Comparison of ENCODE assay signal across 8 cellular contexts in the genomic region with DNA sequence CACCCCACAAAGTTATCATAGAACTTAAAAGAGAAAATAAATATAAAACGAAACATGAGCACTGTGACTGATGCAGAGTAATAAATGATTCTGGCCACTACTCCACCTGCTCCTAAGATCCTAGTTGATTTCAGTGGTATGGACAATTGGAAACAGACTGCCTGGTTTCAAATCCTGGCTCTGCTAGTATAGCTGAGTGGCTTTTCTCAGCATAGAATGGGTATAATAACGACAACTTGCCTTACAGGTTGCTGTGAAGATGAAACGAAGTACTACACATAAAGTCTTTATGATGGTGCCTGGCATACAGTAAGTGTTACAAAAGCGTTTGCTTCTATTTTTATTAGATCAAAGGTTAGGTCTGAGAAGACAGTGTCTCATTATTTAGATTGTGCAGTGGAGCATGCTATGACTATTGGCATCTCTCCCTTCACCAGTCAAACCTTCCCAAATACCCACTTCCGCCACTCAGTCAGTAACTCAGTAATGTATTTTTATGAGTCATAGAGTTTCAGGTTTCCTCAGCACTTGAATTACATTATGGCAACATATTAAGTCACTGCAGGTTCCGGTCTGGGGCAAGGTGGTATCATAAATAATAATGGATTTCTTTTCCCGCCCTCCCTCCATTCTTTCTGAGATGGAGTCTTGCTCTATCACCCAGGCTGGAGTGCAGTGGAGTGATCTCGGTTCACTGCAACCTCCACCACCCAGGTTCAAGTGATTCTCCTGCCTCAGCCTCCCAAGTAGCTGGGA. TPM values are rescaled to one million over a fixed set of nuclear protein-coding genes. Genes with fewer than 3 reads are reported as not detected.
DNase-seq lines count a peak whose midpoint lies in the region; ATAC-seq and TF ChIP-seq lines count a peak whose summit lies in the region.

No MANE protein-coding gene starts in this region.

- H3K14ac ChIP-seq in mesenchymal stem cell (ENCODE audit: low read length in 2 of 2), result no peak overlapping the region

- H3K4ac ChIP-seq in mesenchymal stem cell (ENCODE audit: low read depth in 1 of 2, low read length in 2 of 2), result no peak overlapping the region

- no peak overlapping the region for H4K91ac ChIP-seq in mesenchymal stem cell (ENCODE audit: low read length)

- peaks cover 11 to 34% of the 10 kb centered on the region in 2 experiments for H3K36me3 ChIP-seq in mesenchymal stem cell (ENCODE audit: control insufficient read depth in 1 of 2, insufficient read depth in 2 of 2, low read depth in 1 of 2, low read length in 2 of 2)

- peaks cover 22% of the 10 kb centered on the region for H3K4me1 ChIP-seq in mesenchymal stem cell (ENCODE audit: control insufficient read depth, insufficient read depth, low read depth, low read length)

- H3K36me3 Mint-ChIP-seq in activated T-cell treated with anti-CD3 and anti-CD28 coated beads, Interleukin-2, amount 50 U/mL, for 24 hours (ENCODE audit: low read depth), result no peaks in the 10 kb centered on the region

- H3K27me3 Mint-ChIP-seq in activated T-cell treated with anti-CD3 and anti-CD28 coated beads, Interleukin-2, amount 50 U/mL, for 24 hours, result no peaks in the 10 kb centered on the region

- no peak overlapping the region for H2BK15ac ChIP-seq in mesenchymal stem cell (ENCODE audit: low read depth, poor library complexity, severe bottlenecking)

- H3K4me3 ChIP-seq in mesenchymal stem cell (ENCODE audit: insufficient read depth in 1 of 2, low read depth in 1 of 2, low read length in 2 of 2), result no peak overlapping the region

- H3K23ac ChIP-seq in mesenchymal stem cell (ENCODE audit: low read length in 2 of 2), result no peak overlapping the region

- peak; percentile 52 for DNase-seq in AG09319 (ENCODE audit: extremely low read depth, low read depth)
- peak; percentile 98 for DNase-seq in NCI-H2107 treated with DMSO at 0.1 percent for 48 hours (lab: John Stamatoyannopoulos, UW; ENCODE audit: unreplicated experiment)
- DNase-seq in activated T-cell treated with anti-CD3 and anti-CD28 coated beads, Interleukin-2, amount 50 U/mL, for 24 hours, result peak; percentile 34
- peak; percentile 55 for DNase-seq in mesenchymal stem cell
- no peak for DNase-seq in superior temporal gyrus (ENCODE audit: extremely low spot score)
- no peak for DNase-seq in OCI-M1 (lab: John Stamatoyannopoulos, UW)

- ATAC-seq in GM18867 (IDR thresholded peaks at IDR 0.05; ENCODE audit: unreplicated experiment), result peak; percentile 96
- ATAC-seq in HG03039 (IDR thresholded peaks at IDR 0.05; ENCODE audit: unreplicated experiment), result peak; percentile 91

- no peak overlapping the region for H2BK120ac ChIP-seq in mesenchymal stem cell (ENCODE audit: low read depth, low read length)

- WGBS in mesenchymal stem cell, result 87% methylated on average over 7 of the region's 8 CpGs

- peak overlapping the region; percentile 88 for H3K27ac Mint-ChIP-seq in activated T-cell treated with anti-CD3 and anti-CD28 coated beads, Interleukin-2, amount 50 U/mL, for 24 hours

- H2AFZ ChIP-seq in mesenchymal stem cell (ENCODE audit: low read depth, low read length), result no peak overlapping the region

- H3K9ac ChIP-seq in mesenchymal stem cell (ENCODE audit: low read length), result no peak overlapping the region

- H3K9me3 ChIP-seq in mesenchymal stem cell (ENCODE audit: control insufficient read depth, low read length), result no peaks in the 10 kb centered on the region

- H4K8ac ChIP-seq in mesenchymal stem cell (ENCODE audit: low read length), result no peak overlapping the region

- H2AK5ac ChIP-seq in mesenchymal stem cell (ENCODE audit: low read length, severe bottlenecking), result no peak overlapping the region

- no peak overlapping the region for H2BK12ac ChIP-seq in mesenchymal stem cell (ENCODE audit: low read length in 2 of 2)

- peaks cover 19% of the 10 kb centered on the region for H3K4me1 Mint-ChIP-seq in activated T-cell treated with anti-CD3 and anti-CD28 coated beads, Interleukin-2, amount 50 U/mL, for 24 hours (ENCODE audit: low read depth)

- peak overlapping the region; percentile 15 for H2BK5ac ChIP-seq in mesenchymal stem cell (ENCODE audit: low read depth, low read length, poor library complexity, severe bottlenecking)

- no peak overlapping the region for H3K18ac ChIP-seq in mesenchymal stem cell (ENCODE audit: low read depth in 1 of 2, low read length in 2 of 2)

- no peaks in the 10 kb centered on the region for H3K27me3 ChIP-seq in mesenchymal stem cell (ENCODE audit: control insufficient read depth in 1 of 2, insufficient read depth in 1 of 2, low read length in 2 of 2)

- no peak overlapping the region for H3K4me2 ChIP-seq in mesenchymal stem cell (ENCODE audit: low read length, poor library complexity, severe bottlenecking)

- TF ChIP-seq CTCF in AG09319 (IDR thresholded peaks at IDR 0.05; ENCODE audit: low read depth, low read length), result no peak

- H3K27ac ChIP-seq in mesenchymal stem cell (ENCODE audit: low read length, poor library complexity, severe bottlenecking), result peak overlapping the region; percentile 87

- H3K79me1 ChIP-seq in mesenchymal stem cell (replicated peaks; ENCODE audit: low read length, poor library complexity, severe bottlenecking), result peaks cover 10% of the 10 kb centered on the region

- H3K9me3 Mint-ChIP-seq in activated T-cell treated with anti-CD3 and anti-CD28 coated beads, Interleukin-2, amount 50 U/mL, for 24 hours, result no peaks in the 10 kb centered on the region

- peak overlapping the region; percentile 28 for H3K4me3 Mint-ChIP-seq in activated T-cell treated with anti-CD3 and anti-CD28 coated beads, Interleukin-2, amount 50 U/mL, for 24 hours

RNA-seq across cellular contexts. Expression of gene NR2C1, which starts 29.7 kb away (rescaled TPM):
- polyA plus RNA-seq in mesenchymal stem cell (2013, experiment 1 of 2), result 33.2 TPM
- 34.3 TPM for polyA plus RNA-seq in mesenchymal stem cell (2013, experiment 2 of 2)

Comparison
In these comparisons a context has a peak if more than half of its experiments do, and no peak if none do; other contexts are left out.
1. DNase-seq: peak in AG09319 (single experiment), NCI-H2107 treated with DMSO at 0.1 percent for 48 hours (single experiment), activated T-cell treated with anti-CD3 and anti-CD28 coated beads, Interleukin-2, amount 50 U/mL, for 24 hours (single experiment) and mesenchymal stem cell (single experiment); none in superior temporal gyrus (single experiment) and OCI-M1 (single experiment).